In genomic region chr17:49696233-49696761, GRCh38 we compare ENCODE assay signal across 10 cellular contexts.
DNase-seq lines count a peak whose midpoint lies in the region; ATAC-seq, FAIRE-seq and TF ChIP-seq lines count a peak whose summit lies in the region.
"Had no signal": no experiment of that assay in that cellular context is flagged by ENCODE, and none has a peak within 500 bp of the region (broad histone marks: within the 10 kb centered on the region; RNA-seq: fewer than 3 reads in every experiment).

No MANE protein-coding gene starts in this region.

- H3K4me1 Mint-ChIP-seq in activated naive CD4-positive, alpha-beta T cell treated with anti-CD3 and anti-CD28 coated beads, Interleukin-2, amount 10 ng/mL, durations not matched to agents 7 days and 5 days = peaks cover 34% of the 10 kb centered on the region

- FAIRE-seq in GM18507 (lab: Jason Lieb, UNC) = peak; percentile 83

- peaks cover 18% of the 10 kb centered on the region for H3K36me3 Mint-ChIP-seq in activated naive CD4-positive, alpha-beta T cell treated with anti-CD3 and anti-CD28 coated beads, Interleukin-2, amount 10 ng/mL, durations not matched to agents 7 days and 5 days

- peak; percentile 36 for DNase-seq in GM18507 (ENCODE audit: extremely low spot score, insufficient read length, low read depth)
- DNase-seq in NOMO-1 treated with dmso at 0.1 percent for 144 hours (lab: John Stamatoyannopoulos, UW; ENCODE audit: unreplicated experiment) = peak; percentile 10
- DNase-seq in activated naive CD4-positive, alpha-beta T cell treated with anti-CD3 and anti-CD28 coated beads, Interleukin-2, amount 10 ng/mL, durations not matched to agents 7 days and 5 days = peak; percentile 64
- DNase-seq in stimulated activated CD4-positive, alpha-beta T cell treated with anti-CD3 and anti-CD28 coated beads, Interleukin-2, amount 100 ng/mL, for 24 hours = peak; percentile 68 to 77
- no peak for DNase-seq in DMS53 (lab: John Stamatoyannopoulos, UW)
- DNase-seq in brain microvascular endothelial cell = no peak
- no peak for DNase-seq in DMS79 (lab: John Stamatoyannopoulos, UW)
- DNase-seq: NCI-H187 treated with DMSO at 0.1 percent for 48 hours had no signal

- H3K36me3 ChIP-seq in brain microvascular endothelial cell (replicated peaks) = peaks cover 15% of the 10 kb centered on the region

- no peak for TF ChIP-seq CTCF in brain microvascular endothelial cell (IDR thresholded peaks at IDR 0.05; ENCODE audit: low read depth, low read length, missing control alignments)

- in situ Hi-C loops in brain microvascular endothelial cell (cut with HindIII; ENCODE audit: low pct_ligation_motif_present, low sequenced_read_pairs) = no loop called here

- peaks cover 5% of the 10 kb centered on the region for H3K27me3 Mint-ChIP-seq in activated naive CD4-positive, alpha-beta T cell treated with anti-CD3 and anti-CD28 coated beads, Interleukin-2, amount 10 ng/mL, durations not matched to agents 7 days and 5 days

- no peak overlapping the region for H3K27ac ChIP-seq in brain microvascular endothelial cell

- H3K4me3 ChIP-seq in brain microvascular endothelial cell (ENCODE audit: low read depth, low read length) = no peak overlapping the region
- H3K4me3 ChIP-seq: dorsolateral prefrontal cortex had no signal

- no peak for ATAC-seq in HG03432 (IDR thresholded peaks at IDR 0.05; ENCODE audit: unreplicated experiment)

- H3K27me3 ChIP-seq in brain microvascular endothelial cell (replicated peaks) = no peaks in the 10 kb centered on the region
- H3K27me3 ChIP-seq: dorsolateral prefrontal cortex had no signal

- peak overlapping the region; percentile 78 for H3K27ac Mint-ChIP-seq in activated naive CD4-positive, alpha-beta T cell treated with anti-CD3 and anti-CD28 coated beads, Interleukin-2, amount 10 ng/mL, durations not matched to agents 7 days and 5 days

- no peak overlapping the region for H3K4me3 Mint-ChIP-seq in activated naive CD4-positive, alpha-beta T cell treated with anti-CD3 and anti-CD28 coated beads, Interleukin-2, amount 10 ng/mL, durations not matched to agents 7 days and 5 days

- no peaks in the 10 kb centered on the region for H3K9me3 Mint-ChIP-seq in activated naive CD4-positive, alpha-beta T cell treated with anti-CD3 and anti-CD28 coated beads, Interleukin-2, amount 10 ng/mL, durations not matched to agents 7 days and 5 days

- CTCF ChIA-PET in activated naive CD4-positive, alpha-beta T cell treated with anti-CD3 and anti-CD28 coated beads, Interleukin-2, amount 10 ng/mL, durations not matched to agents 7 days and 5 days (lab: Charles Lee) = interaction anchor here (0.7 to 25.7 kb wide), 25 partner anchors 10 to 380 kb away, joined by 3 to 377 read pairs (median 4); partner anchors contain the start of genes NXPH3, SLC35B1 and SPOP

Comparison
In these comparisons a context has a peak if more than half of its experiments do, and no peak if none do; other contexts are left out.
1. DNase-seq: peak in GM18507 (single experiment), NOMO-1 treated with dmso at 0.1 percent for 144 hours (single experiment), activated naive CD4-positive, alpha-beta T cell treated with anti-CD3 and anti-CD28 coated beads, Interleukin-2, amount 10 ng/mL, durations not matched to agents 7 days and 5 days (single experiment) and stimulated activated CD4-positive, alpha-beta T cell treated with anti-CD3 and anti-CD28 coated beads, Interleukin-2, amount 100 ng/mL, for 24 hours (2 of 2); none in DMS53 (single experiment), brain microvascular endothelial cell (single experiment) and DMS79 (single experiment).